Comparison of ENCODE assay signal across 8 cellular contexts in genomic region chr20:32537657-32538525, GRCh38. TPM values are rescaled to one million over a fixed set of nuclear protein-coding genes. Genes with fewer than 3 reads are reported as not detected.
DNase-seq lines count a peak whose midpoint lies in the region; ATAC-seq, FAIRE-seq and TF ChIP-seq lines count a peak whose summit lies in the region.

No MANE protein-coding gene starts in this region.

- no peaks in the 10 kb centered on the region; the same call in 1 of the 2 replicates for H3K79me2 ChIP-seq in GM12878 (ENCODE audit: control insufficient read depth, insufficient read depth, low read length)

- RAD21 ChIA-PET in GM12878 (lab: Charles Lee; ENCODE audit: unreplicated experiment) = interaction anchor here (0.7 to 8.3 kb wide), 4 partner anchors 14 to 113 kb away, joined by 3 to 85 read pairs (median 3); no protein-coding TSS in a partner anchor

- CTCF ChIA-PET in A673 (lab: Charles Lee) (no interaction called here), GM12878 (lab: Yijun Ruan, JAX) (interaction anchor here (0.8 to 8.6 kb wide), 5 partner anchors 13 to 114 kb away, joined by 3 to 81 read pairs (median 3); no protein-coding TSS in a partner anchor)
- CTCF ChIA-PET in naive thymus-derived CD4-positive, alpha-beta T cell (lab: Charles Lee) = interaction anchor here (0.8 to 14.4 kb wide), 3 partner anchors 12 to 115 kb away, joined by 3 to 320 read pairs (median 8); no protein-coding TSS in a partner anchor

- in situ Hi-C loops in GM12878 (cut with MboI) = no loop called here

- FAIRE-seq in GM12878 (lab: Jason Lieb, UNC) = no peak

- no peaks in the 10 kb centered on the region for H4K20me1 ChIP-seq in GM12878 (ENCODE audit: control insufficient read depth, insufficient read depth)

- H3K4me2 ChIP-seq in GM12878 (ENCODE audit: control insufficient read depth, insufficient read depth) = peak overlapping the region; percentile 89; the same call in 1 of the 2 replicates

- peak overlapping the region; percentile 85 to 99 (median 94) for H3K4me3 Mint-ChIP-seq in naive thymus-derived CD4-positive, alpha-beta T cell

- peaks cover 60 to 87% (median 83%) of the 10 kb centered on the region in 7 donors for H3K4me1 Mint-ChIP-seq in naive thymus-derived CD4-positive, alpha-beta T cell

- peaks cover 11% of the 10 kb centered on the region for H3K4me1 ChIP-seq in A673 (ENCODE audit: insufficient read depth, low read length, poor library complexity, severe bottlenecking)
- H3K4me1 ChIP-seq in GM12878 (ENCODE audit: control insufficient read depth, insufficient read depth, low read length) = peaks cover 46% of the 10 kb centered on the region
- peaks cover 84% of the 10 kb centered on the region in 2 donors for H3K4me1 ChIP-seq in naive thymus-derived CD4-positive, alpha-beta T cell (ENCODE audit: control insufficient read depth in 2 of 2, insufficient read depth in 2 of 2, low read length in 2 of 2)

- DNase-seq in A673 (ENCODE audit: low spot score) (no peak), GM12878 (ENCODE audit: low read depth, low spot score) (no peak), MG63 (no peak), ecto neural progenitor cell (ENCODE audit: low spot score) (no peak), NCI-H774 (lab: John Stamatoyannopoulos, UW) (no peak)
- no peak for DNase-seq in naive thymus-derived CD4-positive, alpha-beta T cell

- H3K27ac ChIP-seq in A673 (ENCODE audit: low read depth, low read length, poor library complexity, severe bottlenecking) (no peak overlapping the region), KOPT-K1 (ENCODE audit: low read depth, low read length, poor library complexity, severe bottlenecking) (peak overlapping the region; percentile 93), GM12878 (ENCODE audit: control insufficient read depth, insufficient read depth) (no peak overlapping the region; the same call in 1 of the 2 replicates)
- peak overlapping the region; percentile 90 for H3K27ac ChIP-seq in naive thymus-derived CD4-positive, alpha-beta T cell (ENCODE audit: low read depth, low read length)

- no peak for TF ChIP-seq EP300 in GM12878 (IDR thresholded peaks at IDR 0.05; ENCODE audit: borderline replicate concordance in 1 of 2, control insufficient read depth in 1 of 2, low read depth in 2 of 2, low read length in 2 of 2)

- BruUV-seq in A673 (replicated peaks; lab: Mats Ljungman, UMichigan) (no TSS peak), GM12878 (replicated peaks; lab: Mats Ljungman, UMichigan) (no TSS peak)

- no peak for ATAC-seq in GM12878
- ATAC-seq in naive thymus-derived CD4-positive, alpha-beta T cell = no peak
- ATAC-seq in GM19463 (IDR thresholded peaks at IDR 0.05; ENCODE audit: unreplicated experiment) = no peak

- TF ChIP-seq POLR2A in GM12878 (IDR thresholded peaks at IDR 0.05; ENCODE audit: low read depth, low read length) = no peak

- H2AFZ ChIP-seq in GM12878 (ENCODE audit: control insufficient read depth, low read depth, low read length) = no peak overlapping the region

- SMC1A ChIA-PET in GM12878 (lab: Charles Lee; ENCODE audit: uncharacterized antibody, unreplicated experiment) = interaction anchor here (1.3 to 11.5 kb wide), 3 partner anchors 10 to 14 kb away, joined by 3 to 107 read pairs (median 5); no protein-coding TSS in a partner anchor

- peaks cover 0 to 12% (median 4%) of the 10 kb centered on the region in 5 donors for H3K36me3 Mint-ChIP-seq in naive thymus-derived CD4-positive, alpha-beta T cell

- H3K4me3 ChIP-seq in A673 (ENCODE audit: low read depth, low read length, poor library complexity, severe bottlenecking) (peak overlapping the region; percentile 39), GM12878 (peak overlapping the region; percentile 68; the same call in 1 of the 2 replicates), MG63 (no peak overlapping the region)
- H3K4me3 ChIP-seq in naive thymus-derived CD4-positive, alpha-beta T cell (ENCODE audit: low read length) = peak overlapping the region; percentile 71

- H3K27ac Mint-ChIP-seq in naive thymus-derived CD4-positive, alpha-beta T cell = peak overlapping the region; percentile 95 to 100 (median 99)

- H3K27me3 ChIP-seq in A673 (replicated peaks; ENCODE audit: insufficient read depth, low read depth, low read length, poor library complexity) (no peaks in the 10 kb centered on the region), GM12878 (replicated peaks in 1 of 2; ENCODE audit: control insufficient read depth in 2 of 2, insufficient read depth in 2 of 2, low read length in 1 of 2) (no peaks in the 10 kb centered on the region), MG63 (no peaks in the 10 kb centered on the region)
- no peaks in the 10 kb centered on the region for H3K27me3 ChIP-seq in naive thymus-derived CD4-positive, alpha-beta T cell (ENCODE audit: control insufficient read depth in 2 of 2, insufficient read depth in 2 of 2, low read length in 2 of 2)

- intact Hi-C loops in A673 (cut with micrococcal nuclease; ENCODE audit: unreplicated experiment) (no loop called here), GM12878 (cut with micrococcal nuclease; ENCODE audit: unreplicated experiment) (loop anchor here (2.0 kb wide), 1 partner anchor 47 kb away; the partner anchor contains the start of gene NOL4L)
- intact Hi-C loops in naive thymus-derived CD4-positive, alpha-beta T cell (cut with micrococcal nuclease) = loop anchor here (1.0 to 10.0 kb wide), 12 partner anchors 15 to 949 kb away; partner anchors contain the start of genes COMMD7 (in 2 of the 2), ASXL1 (in 1 of the 2), MAPRE1 (in 1 of the 2) and TM9SF4 (in 1 of the 2)

- peaks cover 0 to 2% (median 0%) of the 10 kb centered on the region in 11 donors for H3K9me3 Mint-ChIP-seq in naive thymus-derived CD4-positive, alpha-beta T cell

- WGBS in GM12878 (ENCODE audit: insufficient coverage, insufficient replicate concordance, low lambda C conversion rate, missing lambda C conversion rate) = 87% methylated on average over 17 of the region's 18 CpGs

- no peak for TF ChIP-seq CTCF in A673 (conservative IDR thresholded peaks at IDR 0.05; ENCODE audit: low read depth, low read length)
- TF ChIP-seq CTCF in GM12878 (IDR thresholded peaks at IDR 0.05 in 2 of 3, conservative IDR thresholded peaks at IDR 0.05 in 1 of 3; ENCODE audit: control insufficient read depth in 2 of 3, extremely low read depth in 1 of 3, insufficient read depth in 1 of 3, low read depth in 3 of 3, low read length in 3 of 3) = no peak

- H3K9me3 ChIP-seq in A673 (ENCODE audit: low read depth, low read length, poor library complexity, severe bottlenecking) = no peaks in the 10 kb centered on the region
- no peaks in the 10 kb centered on the region for H3K9me3 ChIP-seq in KOPT-K1 (ENCODE audit: insufficient read depth, low read length, poor library complexity, severe bottlenecking)
- H3K9me3 ChIP-seq in GM12878 (replicated peaks; ENCODE audit: control insufficient read depth, insufficient read depth, low read length) = no peaks in the 10 kb centered on the region
- no peaks in the 10 kb centered on the region for H3K9me3 ChIP-seq in naive thymus-derived CD4-positive, alpha-beta T cell (ENCODE audit: control insufficient read depth in 2 of 3, low read length in 3 of 3)
- H3K9me3 ChIP-seq in MG63 = no peaks in the 10 kb centered on the region

- POLR2A ChIA-PET in A673 (lab: Charles Lee; ENCODE audit: low non-redundant PET) = no interaction called here
- POLR2A ChIA-PET in GM12878 (lab: Charles Lee) = interaction anchor here (0.7 kb wide), 1 partner anchor 25 kb away, joined by 4 read pairs; no protein-coding TSS in a partner anchor
- POLR2A ChIA-PET in naive thymus-derived CD4-positive, alpha-beta T cell (lab: Charles Lee) = interaction anchor here (0.5 to 21.3 kb wide), 12 partner anchors 8 to 201 kb away, joined by 3 to 623 read pairs (median 6); partner anchors contain the start of gene NOL4L

- H3K36me3 ChIP-seq in A673 (ENCODE audit: insufficient read depth, low read length, poor library complexity, severe bottlenecking) = no peaks in the 10 kb centered on the region
- no peaks in the 10 kb centered on the region for H3K36me3 ChIP-seq in KOPT-K1 (ENCODE audit: insufficient read depth, low read length)
- H3K36me3 ChIP-seq in GM12878 (ENCODE audit: control insufficient read depth in 2 of 2, insufficient read depth in 2 of 2, low read length in 1 of 2) = no peaks in the 10 kb centered on the region
- H3K36me3 ChIP-seq in naive thymus-derived CD4-positive, alpha-beta T cell (ENCODE audit: control insufficient read depth in 2 of 3, insufficient read depth in 3 of 3, low read length in 3 of 3) = no peaks in the 10 kb centered on the region
- no peaks in the 10 kb centered on the region for H3K36me3 ChIP-seq in MG63

- no peak overlapping the region for H3K9ac ChIP-seq in GM12878 (ENCODE audit: control insufficient read depth, insufficient read depth, low read length)

- H3K27me3 Mint-ChIP-seq in naive thymus-derived CD4-positive, alpha-beta T cell = no peaks in the 10 kb centered on the region

- no peak for TF ChIP-seq RAD21 in GM12878 (IDR thresholded peaks at IDR 0.05; ENCODE audit: insufficient read depth, low read depth, low read length)

RNA-seq across cellular contexts. Expression of gene NOL4L, which starts 47.2 kb away (rescaled TPM):
- total RNA-seq in A673 (2021) (1.4 and 3.2 TPM in 2 replicates), GM12878 (2014; rRNA removed) (8.1 and 9.5 TPM in 2 replicates), GM12878 (2014; rRNA removed; fragmentation: Illumina TruSeq; extraction: Trizol) (6.2 and 6.5 TPM in 2 replicates), GM12878 (2021) (24.0 and 30.0 TPM in 2 replicates)
- total RNA-seq in GM12878 (2013; cell fraction: nucleolus; rRNA removed) = 72.6 and 77.1 TPM in 2 replicates
- polyA plus RNA-seq in GM12878 (2011; ENCODE audit: low read depth) = 3.1 TPM
- polyA plus RNA-seq in GM12878 (2011; rRNA removed) (5.9 and 8.0 TPM in 2 replicates), GM12878 (2014; fragmentation: Illumina TruSeq; extraction: Trizol) (4.0 and 7.9 TPM in 2 replicates), GM12878 (2014; fragmentation: Nextera tagmentation; extraction: Ambion mirVana) (1 to 10 TPM; 2.3 to 3.9 TPM), GM12878 (2014; rRNA removed) (9.5 and 10.8 TPM in 2 replicates), GM12878 (2016; fragmentation: Nextera tagmentation; extraction: Ambion mirVana) (1 to 10 TPM; 7.9 to 8.2 TPM)
- 6.0 and 6.7 TPM in 2 replicates for polyA plus RNA-seq in GM12878 (2011; cell fraction: cytosol; rRNA removed)
- polyA plus RNA-seq in GM12878 (2011; cell fraction: nucleus; rRNA removed) = 36.6 and 37.1 TPM in 2 replicates
- 6.1 and 6.9 TPM in 2 replicates for polyA plus RNA-seq in GM12878 (2012)
- 6.5 and 10.4 TPM in 2 replicates for polyA minus RNA-seq in GM12878 (2011; rRNA and poly(A)+ RNA removed)
- polyA minus RNA-seq in GM12878 (2011; cell fraction: cytosol; rRNA and poly(A)+ RNA removed) = 4.8 and 9.5 TPM in 2 replicates
- 6.6 and 14.4 TPM in 2 replicates for polyA minus RNA-seq in GM12878 (2011; cell fraction: nucleus; rRNA and poly(A)+ RNA removed)
- total RNA-seq in naive thymus-derived CD4-positive, alpha-beta T cell = 10 to 100 TPM; 29.4 to 81.9 (median 74.6) TPM
- 10 to 100 TPM; 17.3 to 23.5 TPM for polyA plus RNA-seq in naive thymus-derived CD4-positive, alpha-beta T cell
- total RNA-seq in MG63 (2014; rRNA removed; shearing (Covaris generic); ENCODE audit: low replicate concordance) = 1.3 and 1.8 TPM in 2 replicates

Comparison
In these comparisons a context has a peak if more than half of its experiments do, and no peak if none do; other contexts are left out.
1. H3K27ac ChIP-seq: peak in KOPT-K1 (single experiment) and naive thymus-derived CD4-positive, alpha-beta T cell (single experiment); none in A673 (single experiment) and GM12878 (single experiment).